ENCODE assay signal across 15 cellular contexts in genomic region chr22:46946383-46946965, GRCh38.
DNase-seq lines count a peak whose midpoint lies in the region; ATAC-seq and TF ChIP-seq lines count a peak whose summit lies in the region.
"Had no signal": no experiment of that assay in that cellular context is flagged by ENCODE, and none has a peak within 500 bp of the region (broad histone marks: within the 10 kb centered on the region; RNA-seq: fewer than 3 reads in every experiment).

No MANE protein-coding gene starts in this region.

- H4K20me1 ChIP-seq in neural progenitor cell (ENCODE audit: low read depth): no peaks in the 10 kb centered on the region

- intact Hi-C loops in colonic mucosa (cut with DNase I) (no loop called here), left colon (cut with DNase I, micrococcal nuclease) (no loop called here)

- no peaks in the 10 kb centered on the region for H3F3A ChIP-seq in neural progenitor cell (ENCODE audit: low read depth)

- no peak overlapping the region for H3K9ac ChIP-seq in colonic mucosa (ENCODE audit: low read depth in 2 of 2, low read length in 2 of 2)
- H3K9ac ChIP-seq in neural progenitor cell: no peak overlapping the region

- peaks cover 22% of the 10 kb centered on the region for H3K36me3 Mint-ChIP-seq in neural progenitor cell

- H2AFZ ChIP-seq in neural progenitor cell (replicated peaks): no peak overlapping the region

- H3K27ac ChIP-seq in colonic mucosa (no peak overlapping the region), neural progenitor cell (no peak overlapping the region)

- H3K4me1 Mint-ChIP-seq in neural progenitor cell: peaks cover 24% of the 10 kb centered on the region

- H3K4me1 ChIP-seq in colonic mucosa (no peaks in the 10 kb centered on the region), neural progenitor cell (peaks cover 10% of the 10 kb centered on the region)

- ATAC-seq in left colon: no peak
- ATAC-seq in GM19351 (IDR thresholded peaks at IDR 0.05; ENCODE audit: unreplicated experiment): no peak

- H3K9me3 Mint-ChIP-seq in neural progenitor cell: peaks cover 3% of the 10 kb centered on the region
- H3K9me3 Mint-ChIP-seq: HFFc6 had no signal

- DNase-seq in activated CD8-positive, alpha-beta memory T cell treated with anti-CD3 and anti-CD28 coated beads for 24 hours: peak; percentile 38
- no peak for DNase-seq in activated CD8-positive, alpha-beta memory T cell treated with anti-CD3 and anti-CD28 coated beads, Interleukin-2, amount 50 U/mL, for 4 hours
- DNase-seq in colonic mucosa: peak; percentile 12
- no peak for DNase-seq in neural progenitor cell (ENCODE audit: low spot score)
- no peak for DNase-seq in left colon
- no peak for DNase-seq in NCI-H1417 (lab: John Stamatoyannopoulos, UW)
- DNase-seq in midbrain (lab: John Stamatoyannopoulos, UW): no peak
- DNase-seq: EL, HFFc6, KG1, NCI-H146, NCI-H2081, NCI-H2227 treated with DMSO at 0.1 percent for 48 hours, NCI-H524 had no signal

- no peaks in the 10 kb centered on the region for H3K27me3 ChIP-seq in colonic mucosa
- no peaks in the 10 kb centered on the region for H3K27me3 ChIP-seq in neural progenitor cell

- TF ChIP-seq CTCF in colonic mucosa (IDR thresholded peaks at IDR 0.05): no peak
- TF ChIP-seq CTCF in neural progenitor cell (IDR thresholded peaks at IDR 0.05): no peak

- H3K27ac Mint-ChIP-seq in neural progenitor cell: peak overlapping the region; percentile 83
- H3K27ac Mint-ChIP-seq: HFFc6 had no signal

- H3K9me3 ChIP-seq in colonic mucosa (no peaks in the 10 kb centered on the region), neural progenitor cell (ENCODE audit: low read depth) (no peaks in the 10 kb centered on the region)

- no peak overlapping the region for H3K4me3 Mint-ChIP-seq in neural progenitor cell
- H3K4me3 Mint-ChIP-seq: HFFc6 had no signal

- H3K4me2 ChIP-seq in neural progenitor cell: no peak overlapping the region

- H3K4me3 ChIP-seq in colonic mucosa (no peak overlapping the region), neural progenitor cell (no peak overlapping the region)

- H3K27me3 Mint-ChIP-seq in neural progenitor cell (ENCODE audit: insufficient read depth, low read depth): peaks cover 3% of the 10 kb centered on the region

- no peaks in the 10 kb centered on the region for H3K79me2 ChIP-seq in neural progenitor cell (ENCODE audit: low read depth)

- H3K36me3 ChIP-seq in colonic mucosa (no peaks in the 10 kb centered on the region), neural progenitor cell (no peaks in the 10 kb centered on the region)

Comparison
In these comparisons a context has a peak if more than half of its experiments do, and no peak if none do; other contexts are left out.
1. DNase-seq: peak in activated CD8-positive, alpha-beta memory T cell treated with anti-CD3 and anti-CD28 coated beads for 24 hours (single experiment) and colonic mucosa (single experiment); none in activated CD8-positive, alpha-beta memory T cell treated with anti-CD3 and anti-CD28 coated beads, Interleukin-2, amount 50 U/mL, for 4 hours (single experiment), neural progenitor cell (single experiment), left colon (0 of 2), NCI-H1417 (0 of 3) and midbrain (single experiment).